ENCODE assay signal across 9 cellular contexts in genomic region chr20:50788045-50788867, GRCh38. TPM values are rescaled to one million over a fixed set of nuclear protein-coding genes. Genes with fewer than 3 reads are reported as not detected.
DNase-seq lines count a peak whose midpoint lies in the region; TF ChIP-seq lines count a peak whose summit lies in the region.
"Had no signal": no experiment of that assay in that cellular context is flagged by ENCODE, and none has a peak within 500 bp of the region (broad histone marks: within the 10 kb centered on the region; RNA-seq: fewer than 3 reads in every experiment).

No MANE protein-coding gene starts in this region.

- peak; percentile 71 for TF ChIP-seq CTCF in chondrocyte (IDR thresholded peaks at IDR 0.05)

- H3K4me1 Mint-ChIP-seq in chondrocyte (ENCODE audit: low read depth), result peaks cover 20% of the 10 kb centered on the region
- H3K4me1 Mint-ChIP-seq in immature natural killer cell, result peaks cover 4 to 6% of the 10 kb centered on the region in 2 donors

- H3K27me3 Mint-ChIP-seq in chondrocyte (ENCODE audit: low read depth), result no peaks in the 10 kb centered on the region
- H3K27me3 Mint-ChIP-seq in immature natural killer cell (ENCODE audit: low read depth in 3 of 3), result no peaks in the 10 kb centered on the region

- intact Hi-C loops in posterior cingulate gyrus (cut with DNase I), result no loop called here

- peak; percentile 60 for DNase-seq in Daoy (ENCODE audit: low read depth)
- DNase-seq in NCI-H2171 (lab: John Stamatoyannopoulos, UW), result peak; percentile 41
- DNase-seq in chondrocyte (ENCODE audit: low spot score), result peak; percentile 8
- DNase-seq in posterior cingulate gyrus, result peak in 6 of 10 donors; percentile 24 to 85 (median 39)
- no peak for DNase-seq in activated CD4-positive, alpha-beta T cell treated with anti-CD3 and anti-CD28 coated beads for 48 hours
- DNase-seq in immature natural killer cell, result no peak
- DNase-seq in stimulated activated CD4-positive, alpha-beta T cell treated with anti-CD3 and anti-CD28 coated beads, Interleukin-1b, Interleukin-23, amount 100 ng/mL, for 48 hours, result no peak
- DNase-seq in GM19240 (ENCODE audit: insufficient read length, low spot score), result no peak

- H3K9me3 Mint-ChIP-seq in chondrocyte (ENCODE audit: low read depth) (no peaks in the 10 kb centered on the region), immature natural killer cell (no peaks in the 10 kb centered on the region)

- H3K4me3 Mint-ChIP-seq in chondrocyte (ENCODE audit: unreplicated experiment) (no peak overlapping the region), immature natural killer cell (no peak overlapping the region)

- H3K27ac Mint-ChIP-seq in chondrocyte (ENCODE audit: unreplicated experiment) (no peak overlapping the region), immature natural killer cell (no peak overlapping the region)

- no peaks in the 10 kb centered on the region for H3K36me3 Mint-ChIP-seq in chondrocyte (ENCODE audit: low read depth)
- H3K36me3 Mint-ChIP-seq in immature natural killer cell, result no peaks in the 10 kb centered on the region

RNA-seq across cellular contexts. Expression of gene BCAS4, which starts 6.6 kb away (rescaled TPM):
- 10.9 and 16.1 TPM in 2 replicates for total RNA-seq in Daoy (2014; rRNA removed; shearing (Covaris generic))
- total RNA-seq in chondrocyte, result 6.7 to 7.6 TPM (median 7.4 TPM) in 3 replicates
- polyA plus RNA-seq in immature natural killer cell, result 10 to 100 TPM; 19.1 to 29.1 (median 24.1) TPM

RNA-seq across cellular contexts. Expression of gene PARD6B, which starts 56.9 kb away (rescaled TPM):
- 5.2 and 26.0 TPM in 2 replicates for total RNA-seq in Daoy (2014; rRNA removed; shearing (Covaris generic))
- 0.34 to 2.2 TPM (median 1.1 TPM) in 3 replicates for total RNA-seq in chondrocyte
- 1 to 10 TPM in 1 of 3 donors, under 1 TPM in 2; 0.38 to 1.1 (median 0.96) TPM for polyA plus RNA-seq in immature natural killer cell
- total RNA-seq: endothelial cell of umbilical vein had no signal

Comparison
In these comparisons a context has a peak if more than half of its experiments do, and no peak if none do; other contexts are left out.
1. DNase-seq: peak in Daoy (single experiment), NCI-H2171 (single experiment), chondrocyte (single experiment) and posterior cingulate gyrus (6 of 10); none in activated CD4-positive, alpha-beta T cell treated with anti-CD3 and anti-CD28 coated beads for 48 hours (single experiment), immature natural killer cell (0 of 3), stimulated activated CD4-positive, alpha-beta T cell treated with anti-CD3 and anti-CD28 coated beads, Interleukin-1b, Interleukin-23, amount 100 ng/mL, for 48 hours (single experiment) and GM19240 (single experiment).